ENCODE assay signal across 8 cellular contexts in genomic region chr16:31700530-31701388, GRCh38.
DNase-seq lines count a peak whose midpoint lies in the region; ATAC-seq and TF ChIP-seq lines count a peak whose summit lies in the region.

No MANE protein-coding gene starts in this region.

- DNase-seq in NOMO-1 (lab: John Stamatoyannopoulos, UW; ENCODE audit: unreplicated experiment in 2 of 2) = peak; percentile 45 to 53
- DNase-seq in NOMO-1 treated with dmso at 0.1 percent for 144 hours (lab: John Stamatoyannopoulos, UW; ENCODE audit: unreplicated experiment) = no peak
- peak; percentile 44 to 72 for DNase-seq in foreskin keratinocyte
- peak; percentile 80 for DNase-seq in omental fat pad (ENCODE audit: low spot score)

- peak; percentile 32 for ATAC-seq in HG02884 (IDR thresholded peaks at IDR 0.05; ENCODE audit: unreplicated experiment)
- peak; percentile 61 for ATAC-seq in activated T-helper 17 cell treated with anti-CD3 and anti-CD28 coated beads, Interleukin-2, amount 50 U/mL, for 72 hours (replicated peaks)
- peak; percentile 26 for ATAC-seq in foreskin keratinocyte
- no peak for ATAC-seq in omental fat pad (ENCODE audit: low FRiP score)

- no peak overlapping the region for H3K27ac ChIP-seq in OCI-LY1 (ENCODE audit: low read depth, low read length, poor library complexity, severe bottlenecking)
- H3K27ac ChIP-seq in foreskin keratinocyte = peak overlapping the region; percentile 61
- peak overlapping the region; percentile 78 for H3K27ac ChIP-seq in thymus (ENCODE audit: low read depth)

- peaks cover 10% of the 10 kb centered on the region for H3K4me1 ChIP-seq in OCI-LY1 (ENCODE audit: insufficient read depth, low read length, severe bottlenecking)
- H3K4me1 ChIP-seq in foreskin keratinocyte = no peaks in the 10 kb centered on the region
- H3K4me1 ChIP-seq in thymus (ENCODE audit: control insufficient read depth, insufficient read depth, low read length) = peaks cover 10% of the 10 kb centered on the region

- no peaks in the 10 kb centered on the region for H3K9me3 Mint-ChIP-seq in activated T-helper 17 cell treated with anti-CD3 and anti-CD28 coated beads, Interleukin-2, amount 50 U/mL, for 72 hours

- H3K4me2 ChIP-seq in OCI-LY1 (ENCODE audit: low read length) = peak overlapping the region; percentile 87

- no peaks in the 10 kb centered on the region for H3F3A ChIP-seq in OCI-LY1 (ENCODE audit: insufficient read depth, low read length)

- peak overlapping the region; percentile 79 for H3K9ac ChIP-seq in OCI-LY1 (ENCODE audit: low read length)

- H2AFZ ChIP-seq in OCI-LY1 (ENCODE audit: low read length) = no peak overlapping the region

- peaks cover 21% of the 10 kb centered on the region for H3K4me1 Mint-ChIP-seq in activated T-helper 17 cell treated with anti-CD3 and anti-CD28 coated beads, Interleukin-2, amount 50 U/mL, for 72 hours

- H3K27me3 ChIP-seq in OCI-LY1 (ENCODE audit: insufficient read depth, low read length) = no peaks in the 10 kb centered on the region
- no peaks in the 10 kb centered on the region for H3K27me3 ChIP-seq in foreskin keratinocyte
- H3K27me3 ChIP-seq in thymus (ENCODE audit: control insufficient read depth, insufficient read depth) = no peaks in the 10 kb centered on the region

- peaks cover 10% of the 10 kb centered on the region for H3K79me2 ChIP-seq in OCI-LY1 (ENCODE audit: insufficient read depth, low read length)

- under 1% methylated on average over 56 of the region's 56 CpGs for WGBS in thymus

- H3K9me3 ChIP-seq in OCI-LY1 (ENCODE audit: low read length) = no peaks in the 10 kb centered on the region
- H3K9me3 ChIP-seq in thymus (ENCODE audit: control insufficient read depth) = no peaks in the 10 kb centered on the region

- H3K4me3 Mint-ChIP-seq in activated T-helper 17 cell treated with anti-CD3 and anti-CD28 coated beads, Interleukin-2, amount 50 U/mL, for 72 hours = peak overlapping the region; percentile 96

- peaks cover 55% of the 10 kb centered on the region for H3K36me3 Mint-ChIP-seq in activated T-helper 17 cell treated with anti-CD3 and anti-CD28 coated beads, Interleukin-2, amount 50 U/mL, for 72 hours (ENCODE audit: low read depth)

- no peaks in the 10 kb centered on the region for H3K9me2 ChIP-seq in OCI-LY1 (ENCODE audit: low read depth, low read length)

- H4K20me1 ChIP-seq in OCI-LY1 (ENCODE audit: insufficient read depth, low read length) = no peaks in the 10 kb centered on the region

- H3K27me3 Mint-ChIP-seq in activated T-helper 17 cell treated with anti-CD3 and anti-CD28 coated beads, Interleukin-2, amount 50 U/mL, for 72 hours = no peaks in the 10 kb centered on the region

- H3K4me3 ChIP-seq in OCI-LY1 (ENCODE audit: low read depth, low read length, poor library complexity, severe bottlenecking) (peak overlapping the region; percentile 82), thymus (ENCODE audit: low read length) (peak overlapping the region; percentile 85)

- peak overlapping the region; percentile 98 for H3K27ac Mint-ChIP-seq in activated T-helper 17 cell treated with anti-CD3 and anti-CD28 coated beads, Interleukin-2, amount 50 U/mL, for 72 hours

- H3K36me3 ChIP-seq in OCI-LY1 (ENCODE audit: insufficient read depth, low read length) = peaks cover 31% of the 10 kb centered on the region
- H3K36me3 ChIP-seq in thymus (ENCODE audit: control insufficient read depth, insufficient read depth) = peaks cover 35% of the 10 kb centered on the region

- TF ChIP-seq CTCF in OCI-LY1 (IDR thresholded peaks at IDR 0.05; ENCODE audit: low read length) = no peak
- TF ChIP-seq CTCF in foreskin keratinocyte (conservative IDR thresholded peaks at IDR 0.05) = peak; percentile 15
- no peak for TF ChIP-seq CTCF in omental fat pad (IDR thresholded peaks at IDR 0.05)
